Comparison of ENCODE assay signal across 1 cellular context in the genomic region with DNA sequence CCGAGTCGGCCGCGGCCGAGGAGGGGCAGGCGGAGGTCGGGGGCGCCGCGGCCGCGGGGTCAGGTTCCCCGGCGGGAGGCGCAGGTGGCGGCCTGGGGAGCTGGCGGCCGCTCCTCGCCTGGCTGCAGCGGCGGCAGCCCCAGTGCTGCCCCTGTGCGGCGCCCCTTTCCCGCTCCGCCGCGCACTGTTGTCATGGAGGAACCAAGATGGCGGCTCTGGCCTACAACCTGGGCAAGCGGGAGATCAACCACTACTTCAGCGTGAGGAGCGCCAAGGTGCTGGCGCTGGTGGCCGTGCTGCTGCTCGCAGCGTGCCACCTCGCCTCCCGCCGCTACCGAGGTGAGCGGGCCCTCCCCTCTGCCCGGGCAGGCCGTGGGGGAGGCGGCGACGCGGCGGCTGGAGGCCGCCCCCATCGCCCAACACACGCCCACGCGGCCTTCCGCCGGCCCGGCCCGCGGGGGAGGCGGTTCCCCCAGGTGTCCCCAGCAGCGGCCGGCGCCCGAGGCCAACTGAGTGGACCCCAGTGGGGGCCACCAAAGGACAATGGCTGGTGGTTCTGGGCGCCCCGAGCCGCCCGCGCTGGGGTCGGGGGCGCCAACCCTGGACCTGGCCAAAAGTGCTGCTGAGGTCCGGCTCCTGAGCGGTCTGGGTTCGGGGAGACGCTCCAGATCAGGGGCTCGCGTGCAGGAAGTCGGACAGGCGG.
TF ChIP-seq lines count a peak whose summit lies in the region.

No MANE protein-coding gene starts in this region.

TF ChIP-seq in GM12878, 131 proteins besides CTCF, POLR2A, EP300 and RAD21 (continued from another document and continues in another):
- TF ChIP-seq, protein P1, sequence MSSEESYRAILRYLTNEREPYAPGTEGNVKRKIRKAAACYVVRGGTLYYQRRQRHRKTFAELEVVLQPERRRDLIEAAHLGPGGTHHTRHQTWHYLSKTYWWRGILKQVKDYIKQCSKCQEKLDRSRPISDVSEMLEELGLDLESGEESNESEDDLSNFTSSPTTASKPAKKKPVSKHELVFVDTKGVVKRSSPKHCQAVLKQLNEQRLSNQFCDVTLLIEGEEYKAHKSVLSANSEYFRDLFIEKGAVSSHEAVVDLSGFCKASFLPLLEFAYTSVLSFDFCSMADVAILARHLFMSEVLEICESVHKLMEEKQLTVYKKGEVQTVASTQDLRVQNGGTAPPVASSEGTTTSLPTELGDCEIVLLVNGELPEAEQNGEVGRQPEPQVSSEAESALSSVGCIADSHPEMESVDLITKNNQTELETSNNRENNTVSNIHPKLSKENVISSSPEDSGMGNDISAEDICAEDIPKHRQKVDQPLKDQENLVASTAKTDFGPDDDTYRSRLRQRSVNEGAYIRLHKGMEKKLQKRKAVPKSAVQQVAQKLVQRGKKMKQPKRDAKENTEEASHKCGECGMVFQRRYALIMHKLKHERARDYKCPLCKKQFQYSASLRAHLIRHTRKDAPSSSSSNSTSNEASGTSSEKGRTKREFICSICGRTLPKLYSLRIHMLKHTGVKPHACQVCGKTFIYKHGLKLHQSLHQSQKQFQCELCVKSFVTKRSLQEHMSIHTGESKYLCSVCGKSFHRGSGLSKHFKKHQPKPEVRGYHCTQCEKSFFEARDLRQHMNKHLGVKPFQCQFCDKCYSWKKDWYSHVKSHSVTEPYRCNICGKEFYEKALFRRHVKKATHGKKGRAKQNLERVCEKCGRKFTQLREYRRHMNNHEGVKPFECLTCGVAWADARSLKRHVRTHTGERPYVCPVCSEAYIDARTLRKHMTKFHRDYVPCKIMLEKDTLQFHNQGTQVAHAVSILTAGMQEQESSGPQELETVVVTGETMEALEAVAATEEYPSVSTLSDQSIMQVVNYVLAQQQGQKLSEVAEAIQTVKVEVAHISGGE (CRISPR knock-in tag; IDR thresholded peaks at IDR 0.05), result no peak
- TF ChIP-seq SMARCA5 (IDR thresholded peaks at IDR 0.05), result peak; percentile 80
- TF ChIP-seq FOXK2 (IDR thresholded peaks at IDR 0.05), result no peak
- peak in 1 of 2 experiments; percentile 99; a peak in 2 of 3 replicates for TF ChIP-seq EGR1 (IDR thresholded peaks at IDR 0.05; ENCODE audit: borderline replicate concordance in 1 of 2, low read depth in 2 of 2, low read length in 2 of 2)
- TF ChIP-seq POU2F2 (IDR thresholded peaks at IDR 0.05; ENCODE audit: borderline replicate concordance, low read depth, low read length), result peak; percentile 39; the same call in 1 of the 3 replicates
- TF ChIP-seq ZNF687 (IDR thresholded peaks at IDR 0.05), result peak; percentile 52; the same call in 1 of the 2 replicates
- TF ChIP-seq NFYA (IDR thresholded peaks at IDR 0.05; ENCODE audit: borderline replicate concordance, low read depth, low read length), result no peak
- no peak for TF ChIP-seq NR2C1 (IDR thresholded peaks at IDR 0.05)
- TF ChIP-seq STAT3 (IDR thresholded peaks at IDR 0.05; ENCODE audit: low read depth, low read length), result no peak
- no peak for TF ChIP-seq KAT2A (conservative IDR thresholded peaks at IDR 0.05; ENCODE audit: control insufficient read depth, low read depth, low read length)
- no peak for TF ChIP-seq RAD51 (IDR thresholded peaks at IDR 0.05)
- no peak for TF ChIP-seq PML (IDR thresholded peaks at IDR 0.05; ENCODE audit: low read length)
- peak; percentile 94 for TF ChIP-seq GATAD2B (conservative IDR thresholded peaks at IDR 0.05; ENCODE audit: low read depth)
- TF ChIP-seq SPI1 (IDR thresholded peaks at IDR 0.05; ENCODE audit: borderline replicate concordance, insufficient read depth, low read depth, low read length), result no peak
- TF ChIP-seq, protein P2, sequence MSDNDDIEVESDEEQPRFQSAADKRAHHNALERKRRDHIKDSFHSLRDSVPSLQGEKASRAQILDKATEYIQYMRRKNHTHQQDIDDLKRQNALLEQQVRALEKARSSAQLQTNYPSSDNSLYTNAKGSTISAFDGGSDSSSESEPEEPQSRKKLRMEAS (IDR thresholded peaks at IDR 0.05; ENCODE audit: low read depth, low read length), result no peak
- no peak for TF ChIP-seq SP1 (IDR thresholded peaks at IDR 0.05; ENCODE audit: low read depth, low read length)
- TF ChIP-seq NKRF (conservative IDR thresholded peaks at IDR 0.05), result no peak; the same call in none of the 2 replicates
- TF ChIP-seq, protein P3, sequence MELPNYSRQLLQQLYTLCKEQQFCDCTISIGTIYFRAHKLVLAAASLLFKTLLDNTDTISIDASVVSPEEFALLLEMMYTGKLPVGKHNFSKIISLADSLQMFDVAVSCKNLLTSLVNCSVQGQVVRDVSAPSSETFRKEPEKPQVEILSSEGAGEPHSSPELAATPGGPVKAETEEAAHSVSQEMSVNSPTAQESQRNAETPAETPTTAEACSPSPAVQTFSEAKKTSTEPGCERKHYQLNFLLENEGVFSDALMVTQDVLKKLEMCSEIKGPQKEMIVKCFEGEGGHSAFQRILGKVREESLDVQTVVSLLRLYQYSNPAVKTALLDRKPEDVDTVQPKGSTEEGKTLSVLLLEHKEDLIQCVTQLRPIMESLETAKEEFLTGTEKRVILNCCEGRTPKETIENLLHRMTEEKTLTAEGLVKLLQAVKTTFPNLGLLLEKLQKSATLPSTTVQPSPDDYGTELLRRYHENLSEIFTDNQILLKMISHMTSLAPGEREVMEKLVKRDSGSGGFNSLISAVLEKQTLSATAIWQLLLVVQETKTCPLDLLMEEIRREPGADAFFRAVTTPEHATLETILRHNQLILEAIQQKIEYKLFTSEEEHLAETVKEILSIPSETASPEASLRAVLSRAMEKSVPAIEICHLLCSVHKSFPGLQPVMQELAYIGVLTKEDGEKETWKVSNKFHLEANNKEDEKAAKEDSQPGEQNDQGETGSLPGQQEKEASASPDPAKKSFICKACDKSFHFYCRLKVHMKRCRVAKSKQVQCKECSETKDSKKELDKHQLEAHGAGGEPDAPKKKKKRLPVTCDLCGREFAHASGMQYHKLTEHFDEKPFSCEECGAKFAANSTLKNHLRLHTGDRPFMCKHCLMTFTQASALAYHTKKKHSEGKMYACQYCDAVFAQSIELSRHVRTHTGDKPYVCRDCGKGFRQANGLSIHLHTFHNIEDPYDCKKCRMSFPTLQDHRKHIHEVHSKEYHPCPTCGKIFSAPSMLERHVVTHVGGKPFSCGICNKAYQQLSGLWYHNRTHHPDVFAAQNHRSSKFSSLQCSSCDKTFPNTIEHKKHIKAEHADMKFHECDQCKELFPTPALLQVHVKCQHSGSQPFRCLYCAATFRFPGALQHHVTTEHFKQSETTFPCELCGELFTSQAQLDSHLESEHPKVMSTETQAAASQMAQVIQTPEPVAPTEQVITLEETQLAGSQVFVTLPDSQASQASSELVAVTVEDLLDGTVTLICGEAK (IDR thresholded peaks at IDR 0.05; ENCODE audit: borderline replicate concordance), result no peak
- TF ChIP-seq NR2F1 (conservative IDR thresholded peaks at IDR 0.05), result peak; percentile 87
- TF ChIP-seq DPF2 (IDR thresholded peaks at IDR 0.05), result peak; percentile 88
- no peak for TF ChIP-seq MTA2 (IDR thresholded peaks at IDR 0.05; ENCODE audit: low read depth)
- no peak for TF ChIP-seq BRCA1 (IDR thresholded peaks at IDR 0.05; ENCODE audit: low read depth, low read length)
- TF ChIP-seq FOS (IDR thresholded peaks at IDR 0.05; ENCODE audit: borderline replicate concordance, extremely low read depth, insufficient read length), result no peak
- no peak for TF ChIP-seq ATF3 (IDR thresholded peaks at IDR 0.05; ENCODE audit: borderline replicate concordance, extremely low read depth, low read depth, low read length)
- TF ChIP-seq NFIC (IDR thresholded peaks at IDR 0.05; ENCODE audit: low read depth, low read length), result no peak
- TF ChIP-seq, protein P4, sequence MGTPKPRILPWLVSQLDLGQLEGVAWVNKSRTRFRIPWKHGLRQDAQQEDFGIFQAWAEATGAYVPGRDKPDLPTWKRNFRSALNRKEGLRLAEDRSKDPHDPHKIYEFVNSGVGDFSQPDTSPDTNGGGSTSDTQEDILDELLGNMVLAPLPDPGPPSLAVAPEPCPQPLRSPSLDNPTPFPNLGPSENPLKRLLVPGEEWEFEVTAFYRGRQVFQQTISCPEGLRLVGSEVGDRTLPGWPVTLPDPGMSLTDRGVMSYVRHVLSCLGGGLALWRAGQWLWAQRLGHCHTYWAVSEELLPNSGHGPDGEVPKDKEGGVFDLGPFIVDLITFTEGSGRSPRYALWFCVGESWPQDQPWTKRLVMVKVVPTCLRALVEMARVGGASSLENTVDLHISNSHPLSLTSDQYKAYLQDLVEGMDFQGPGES (IDR thresholded peaks at IDR 0.05), result no peak
- no peak for TF ChIP-seq GABPA (IDR thresholded peaks at IDR 0.05; ENCODE audit: low read depth)
- TF ChIP-seq, protein P5, sequence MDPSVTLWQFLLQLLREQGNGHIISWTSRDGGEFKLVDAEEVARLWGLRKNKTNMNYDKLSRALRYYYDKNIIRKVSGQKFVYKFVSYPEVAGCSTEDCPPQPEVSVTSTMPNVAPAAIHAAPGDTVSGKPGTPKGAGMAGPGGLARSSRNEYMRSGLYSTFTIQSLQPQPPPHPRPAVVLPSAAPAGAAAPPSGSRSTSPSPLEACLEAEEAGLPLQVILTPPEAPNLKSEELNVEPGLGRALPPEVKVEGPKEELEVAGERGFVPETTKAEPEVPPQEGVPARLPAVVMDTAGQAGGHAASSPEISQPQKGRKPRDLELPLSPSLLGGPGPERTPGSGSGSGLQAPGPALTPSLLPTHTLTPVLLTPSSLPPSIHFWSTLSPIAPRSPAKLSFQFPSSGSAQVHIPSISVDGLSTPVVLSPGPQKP (IDR thresholded peaks at IDR 0.05; ENCODE audit: low read depth, low read length), result no peak; the same call in 1 of the 2 replicates
- TF ChIP-seq EZH2 (IDR thresholded peaks at IDR 0.05; ENCODE audit: borderline replicate concordance, control insufficient read depth, low read depth, low read length), result no peak
- TF ChIP-seq MXI1 (IDR thresholded peaks at IDR 0.05; ENCODE audit: low read depth, low read length), result peak; percentile 58
- no peak for TF ChIP-seq CHD1 (IDR thresholded peaks at IDR 0.05; ENCODE audit: low read depth, low read length)
- peak; percentile 90 for TF ChIP-seq LARP7 (IDR thresholded peaks at IDR 0.05)
- peak; percentile 72; the same call in 1 of the 2 replicates for TF ChIP-seq TAF1 (IDR thresholded peaks at IDR 0.05; ENCODE audit: borderline replicate concordance, low read depth, low read length)
- TF ChIP-seq E2F8 (IDR thresholded peaks at IDR 0.05; ENCODE audit: low read depth, partially characterized antibody), result no peak
- no peak for TF ChIP-seq MYC (IDR thresholded peaks at IDR 0.05; ENCODE audit: insufficient read depth, insufficient read length, insufficient replicate concordance, low read length, severe bottlenecking)
- TF ChIP-seq CHD4 (IDR thresholded peaks at IDR 0.05), result no peak
- TF ChIP-seq RB1 (IDR thresholded peaks at IDR 0.05; ENCODE audit: borderline replicate concordance), result peak; percentile 88; the same call in 1 of the 2 replicates
